ENCODE assay signal across 11 cellular contexts in the genomic region with DNA sequence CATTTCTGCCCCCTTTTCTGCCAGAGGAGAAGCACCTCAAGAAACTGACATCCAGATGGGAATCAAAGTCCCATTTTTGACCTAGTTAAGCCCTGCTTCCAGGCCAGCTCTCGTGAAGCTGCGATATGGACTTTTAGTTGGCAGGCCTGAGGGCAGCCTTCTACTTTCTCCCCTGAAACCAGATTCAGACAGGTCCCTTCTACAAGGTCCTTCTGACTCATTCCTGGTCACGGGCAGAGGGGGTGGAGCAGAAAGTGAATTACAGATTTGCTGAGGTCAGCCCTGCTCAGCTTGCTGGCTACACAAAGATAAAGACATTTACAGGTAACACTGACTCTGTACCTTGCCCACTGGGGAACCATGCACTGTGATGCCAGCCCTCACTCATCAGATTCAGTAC. TPM values are rescaled to one million over a fixed set of nuclear protein-coding genes. Genes with fewer than 3 reads are reported as not detected.
DNase-seq lines count a peak whose midpoint lies in the region; ATAC-seq and TF ChIP-seq lines count a peak whose summit lies in the region.
"Had no signal": no experiment of that assay in that cellular context is flagged by ENCODE, and none has a peak within 500 bp of the region (broad histone marks: within the 10 kb centered on the region; RNA-seq: fewer than 3 reads in every experiment).

No MANE protein-coding gene starts in this region.

- CTCF ChIA-PET in Caco-2 (lab: Charles Lee), result no interaction called here

- peak overlapping the region; percentile 29 for H3K27ac Mint-ChIP-seq in Caco-2 (ENCODE audit: unreplicated experiment)

- no peak overlapping the region for H3K4me3 Mint-ChIP-seq in Caco-2 (ENCODE audit: unreplicated experiment)

- H3K27me3 Mint-ChIP-seq in Caco-2 (ENCODE audit: insufficient read depth, unreplicated experiment), result no peaks in the 10 kb centered on the region

- DNase-seq in Caco-2 (peak; percentile 21 to 33), occipital lobe (lab: John Stamatoyannopoulos, UW) (peak; percentile 5)
- DNase-seq in activated effector memory CD4-positive, alpha-beta T cell treated with anti-CD3 and anti-CD28 coated beads, Interleukin-2, amount 50 U/mL, for 16 hours, result no peak
- no peak for DNase-seq in activated CD4-positive, alpha-beta T cell treated with anti-CD3 and anti-CD28 coated beads for 1 hour
- DNase-seq: amniotic stem cell, left cardiac atrium had no signal

- POLR2A ChIA-PET in Caco-2 (lab: Charles Lee), result interaction anchor here (0.6 kb wide), 1 partner anchor 20 kb away, joined by 3 read pairs; no protein-coding TSS in a partner anchor

- no TSS peak for BruUV-seq in Caco-2 (replicated peaks; lab: Mats Ljungman, UMichigan)

- intact Hi-C loops in Caco-2 (cut with micrococcal nuclease; ENCODE audit: unreplicated experiment), result no loop called here

- H3K9me3 Mint-ChIP-seq in Caco-2 (ENCODE audit: unreplicated experiment), result no peaks in the 10 kb centered on the region

- H3K9ac ChIP-seq in HUES6 (ENCODE audit: low read length), result no peak overlapping the region

- H3K36me3 Mint-ChIP-seq in Caco-2 (ENCODE audit: insufficient read depth, unreplicated experiment), result no peaks in the 10 kb centered on the region

- no peak overlapping the region for H3K27ac ChIP-seq in HUES6 (ENCODE audit: low read depth, low read length)
- H3K27ac ChIP-seq in cingulate gyrus (ENCODE audit: low read depth, low read length), result peak overlapping the region; percentile 73
- H3K27ac ChIP-seq: SK-N-MC had no signal

- H3K27me3 ChIP-seq in Caco-2 (replicated peaks; ENCODE audit: control insufficient read depth, insufficient read depth, low read length) (no peaks in the 10 kb centered on the region), HUES6 (ENCODE audit: control insufficient read depth, insufficient read depth, low read length) (peaks cover 91% of the 10 kb centered on the region)

- no peak for TF ChIP-seq CTCF in Caco-2 (IDR thresholded peaks at IDR 0.05; ENCODE audit: insufficient read depth in 1 of 2, low read depth in 1 of 2, low read length in 1 of 2, severe bottlenecking in 1 of 2, unreplicated experiment in 1 of 2)

- H3K9me3 ChIP-seq in Caco-2 (no peaks in the 10 kb centered on the region), HUES6 (ENCODE audit: control insufficient read depth, insufficient read depth, low read depth, low read length) (no peaks in the 10 kb centered on the region)

- H3K4me1 Mint-ChIP-seq in Caco-2 (ENCODE audit: low read depth, unreplicated experiment), result peaks cover 22% of the 10 kb centered on the region

- H3K36me3 ChIP-seq in Caco-2 (ENCODE audit: control insufficient read depth, insufficient read depth, low read length), result no peaks in the 10 kb centered on the region
- H3K36me3 ChIP-seq in HUES6 (ENCODE audit: control insufficient read depth, insufficient read depth, low read length), result no peaks in the 10 kb centered on the region

- H3K4me1 ChIP-seq in Caco-2 (peaks cover 17% of the 10 kb centered on the region), HUES6 (ENCODE audit: control insufficient read depth, insufficient read depth, low read length) (peaks cover 21% of the 10 kb centered on the region)

- ATAC-seq in GM19455 (IDR thresholded peaks at IDR 0.05; ENCODE audit: unreplicated experiment) (no peak), GM18907 (IDR thresholded peaks at IDR 0.05; ENCODE audit: unreplicated experiment) (no peak)

- H3K4me3 ChIP-seq in Caco-2 (ENCODE audit: low read depth, low read length) (no peak overlapping the region), HUES6 (ENCODE audit: low read depth, low read length) (peak overlapping the region; percentile 22; the same call in 1 of the 2 replicates)
- H3K4me3 ChIP-seq: SK-N-MC had no signal

RNA-seq across cellular contexts. Expression of a gene that starts 52.8 kb away (rescaled TPM):
- total RNA-seq in Caco-2 (2022) (14.1 and 17.2 TPM in 2 replicates), occipital lobe (34.0 TPM)

Comparison
In these comparisons a context has a peak if more than half of its experiments do, and no peak if none do; other contexts are left out.
1. DNase-seq: peak in Caco-2 (2 of 2) and occipital lobe (single experiment); none in activated effector memory CD4-positive, alpha-beta T cell treated with anti-CD3 and anti-CD28 coated beads, Interleukin-2, amount 50 U/mL, for 16 hours (single experiment) and activated CD4-positive, alpha-beta T cell treated with anti-CD3 and anti-CD28 coated beads for 1 hour (single experiment).